Comparison of ENCODE assay signal across 15 cellular contexts in the genomic region with DNA sequence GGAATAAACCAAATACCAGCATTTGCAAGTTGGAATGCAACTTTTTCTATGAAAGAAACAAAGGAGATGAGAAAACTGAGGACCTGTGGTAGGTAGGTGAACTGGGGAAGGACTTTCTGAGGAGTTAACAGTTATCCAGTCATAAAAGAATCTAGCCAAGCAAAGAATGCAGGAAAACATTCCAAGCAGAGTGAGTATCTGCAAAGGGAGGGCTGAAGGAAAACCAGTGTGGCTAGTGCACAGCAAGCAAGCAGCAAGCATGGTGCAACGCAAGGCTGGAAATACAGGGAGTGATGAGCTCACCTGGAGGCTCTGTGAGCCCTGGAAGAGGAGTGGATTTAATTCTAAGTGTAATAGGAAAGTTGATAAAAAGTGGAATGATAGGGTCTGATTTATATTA. TPM values are rescaled to one million over a fixed set of nuclear protein-coding genes. Genes with fewer than 3 reads are reported as not detected.
DNase-seq lines count a peak whose midpoint lies in the region; ATAC-seq, FAIRE-seq and TF ChIP-seq lines count a peak whose summit lies in the region.
"Had no signal": no experiment of that assay in that cellular context is flagged by ENCODE, and none has a peak within 500 bp of the region (broad histone marks: within the 10 kb centered on the region; RNA-seq: fewer than 3 reads in every experiment).

No MANE protein-coding gene starts in this region.

- no peaks in the 10 kb centered on the region for H3K4me1 ChIP-seq in psoas muscle
- H3K4me1 ChIP-seq in neuronal stem cell (ENCODE audit: control insufficient read depth in 2 of 2, insufficient read depth in 1 of 2, low read depth in 1 of 2, low read length in 2 of 2): peaks cover 0 to 2% of the 10 kb centered on the region in 2 donors

- H2BK120ac ChIP-seq in neuronal stem cell (ENCODE audit: low read depth, low read length): no peak overlapping the region

- H2AK5ac ChIP-seq in neuronal stem cell (ENCODE audit: low read depth, low read length): no peak overlapping the region

- intact Hi-C loops in psoas muscle (cut with DNase I): no loop called here

- DNase-seq in AG08395 (ENCODE audit: low spot score) (peak; percentile 57), HT1080 (ENCODE audit: low read depth) (peak; percentile 40), brain microvascular endothelial cell (peak; percentile 47), iPS-NIHi7 (ENCODE audit: extremely low spot score) (peak; percentile 22), amniotic stem cell (lab: John Stamatoyannopoulos, UW) (no peak), psoas muscle (no peak), GM12891 (ENCODE audit: insufficient read length, low spot score) (no peak), neuronal stem cell (ENCODE audit: low spot score) (no peak)
- DNase-seq: activated CD8-positive, alpha-beta T cell treated with anti-CD3 and anti-CD28 coated beads, Interleukin-2, amount 10 ng/mL, durations not matched to agents 7 days and 5 days; activated naive CD4-positive, alpha-beta T cell treated with Interleukin-2 at 50 U/mL for 16 hours; AML-193; dorsolateral prefrontal cortex; head of caudate nucleus; midbrain; NCI-H2107 had no signal

- H3K4me3 ChIP-seq in brain microvascular endothelial cell (ENCODE audit: low read depth, low read length): no peak overlapping the region
- H3K4me3 ChIP-seq in psoas muscle: no peak overlapping the region
- no peak overlapping the region for H3K4me3 ChIP-seq in neuronal stem cell (ENCODE audit: low read length in 2 of 2)
- H3K4me3 ChIP-seq: dorsolateral prefrontal cortex had no signal

- H3K23ac ChIP-seq in neuronal stem cell (ENCODE audit: low read depth, low read length, poor library complexity): no peak overlapping the region

- H2BK5ac ChIP-seq in neuronal stem cell (ENCODE audit: low read length): no peak overlapping the region

- ATAC-seq in psoas muscle: no peak
- ATAC-seq: activated CD8-positive, alpha-beta T cell treated with anti-CD3 and anti-CD28 coated beads, Interleukin-2, amount 10 ng/mL, durations not matched to agents 7 days and 5 days had no signal

- no peak overlapping the region for H3K27ac ChIP-seq in brain microvascular endothelial cell
- H3K27ac ChIP-seq in psoas muscle: no peak overlapping the region
- no peak overlapping the region for H3K27ac ChIP-seq in neuronal stem cell (replicated peaks; ENCODE audit: low read length)
- H3K27ac ChIP-seq: dorsolateral prefrontal cortex had no signal

- no peak overlapping the region for H3K4me2 ChIP-seq in neuronal stem cell (ENCODE audit: insufficient read depth, low read length, poor library complexity, severe bottlenecking)

- FAIRE-seq in GM12891 (lab: Jason Lieb, UNC): no peak

- 94 to 100% (median 100%) methylated on average over 1 of the region's 1 CpG for WGBS in psoas muscle, 3 donors
- WGBS in neuronal stem cell (ENCODE audit: extremely low coverage in 2 of 2, insufficient read length in 2 of 2, insufficient replicate concordance in 1 of 2), 2 donors: no CpG with 5 or more reads among the region's 1 CpG

- no peak for TF ChIP-seq CTCF in brain microvascular endothelial cell (IDR thresholded peaks at IDR 0.05; ENCODE audit: low read depth, low read length, missing control alignments)
- TF ChIP-seq CTCF in psoas muscle (IDR thresholded peaks at IDR 0.05): no peak

- H3K4ac ChIP-seq in neuronal stem cell (ENCODE audit: low read length): no peak overlapping the region

- H3K14ac ChIP-seq in neuronal stem cell (ENCODE audit: low read length): no peak overlapping the region

- H4K91ac ChIP-seq in neuronal stem cell (ENCODE audit: low read depth, low read length, poor library complexity): no peak overlapping the region

- no peak overlapping the region for H2AFZ ChIP-seq in neuronal stem cell (ENCODE audit: low read length)

- no peak overlapping the region for H4K8ac ChIP-seq in neuronal stem cell (ENCODE audit: low read depth, low read length)

- H3K18ac ChIP-seq in neuronal stem cell (ENCODE audit: low read length): no peak overlapping the region

- no peak for TF ChIP-seq POLR2A in GM12891 (IDR thresholded peaks at IDR 0.05; ENCODE audit: low read depth, low read length)

- no peaks in the 10 kb centered on the region for H3K79me1 ChIP-seq in neuronal stem cell (ENCODE audit: low read depth, low read length)

- no peaks in the 10 kb centered on the region for H3K36me3 ChIP-seq in brain microvascular endothelial cell (replicated peaks)
- H3K36me3 ChIP-seq in psoas muscle (ENCODE audit: insufficient read depth in 1 of 2, low read depth in 1 of 2): no peaks in the 10 kb centered on the region
- peaks cover 5 to 17% of the 10 kb centered on the region in 2 donors for H3K36me3 ChIP-seq in neuronal stem cell (replicated peaks in 1 of 2; ENCODE audit: control insufficient read depth in 2 of 2, insufficient read depth in 2 of 2, low read length in 2 of 2)

- H3K9me3 ChIP-seq in psoas muscle (no peaks in the 10 kb centered on the region), neuronal stem cell (replicated peaks in 1 of 2; ENCODE audit: control insufficient read depth in 2 of 2, insufficient read depth in 1 of 2, low read depth in 1 of 2, low read length in 2 of 2) (no peaks in the 10 kb centered on the region)

- no peak overlapping the region for H3K9ac ChIP-seq in neuronal stem cell (ENCODE audit: low read depth, low read length, poor library complexity)

- H2BK12ac ChIP-seq in neuronal stem cell (ENCODE audit: low read length): no peak overlapping the region

- no peaks in the 10 kb centered on the region for H3K27me3 ChIP-seq in brain microvascular endothelial cell (replicated peaks)
- H3K27me3 ChIP-seq in psoas muscle (ENCODE audit: insufficient read depth in 3 of 3, low read length in 2 of 3): no peaks in the 10 kb centered on the region
- no peaks in the 10 kb centered on the region for H3K27me3 ChIP-seq in neuronal stem cell (ENCODE audit: control insufficient read depth in 3 of 3, insufficient read depth in 3 of 3, low read depth in 1 of 3, low read length in 3 of 3)
- H3K27me3 ChIP-seq: dorsolateral prefrontal cortex had no signal

- in situ Hi-C loops in brain microvascular endothelial cell (cut with HindIII; ENCODE audit: low pct_ligation_motif_present, low sequenced_read_pairs): loop anchor here (25.0 kb wide), 1 partner anchor 137 kb away; no protein-coding TSS in a partner anchor

- no peak overlapping the region for H2BK15ac ChIP-seq in neuronal stem cell (ENCODE audit: low read length)

TF ChIP-seq in GM12891, 5 proteins besides CTCF, POLR2A, EP300 and RAD21:
- TF ChIP-seq PAX5 (IDR thresholded peaks at IDR 0.05; ENCODE audit: insufficient read depth, low read length, severe bottlenecking): no peak
- TF ChIP-seq TAF1 (IDR thresholded peaks at IDR 0.05; ENCODE audit: low read depth, low read length): no peak
- TF ChIP-seq SPI1 (IDR thresholded peaks at IDR 0.05; ENCODE audit: low read depth, low read length): no peak
- no peak for TF ChIP-seq POU2F2 (IDR thresholded peaks at IDR 0.05; ENCODE audit: low read depth, low read length)
- TF ChIP-seq POLR2AphosphoS5 (IDR thresholded peaks at IDR 0.05; ENCODE audit: low read depth, low read length): no peak
TF ChIP-seq in GM12891: peak in this region for 0.

RNA-seq across cellular contexts. Expression of gene RTKN2, which starts 44.0 kb away (rescaled TPM):
- total RNA-seq in HT1080 (2014; rRNA removed; shearing (Covaris generic)): 6.2 and 6.5 TPM in 2 replicates
- polyA plus RNA-seq in HT1080 (2015; cell fraction: cytosol; rRNA removed): 3.5 and 3.7 TPM in 2 replicates
- polyA plus RNA-seq in HT1080 (2015; cell fraction: nucleus; rRNA removed): 5.0 and 5.2 TPM in 2 replicates
- total RNA-seq in psoas muscle: under 1 TPM in 1 of 4 donors, not detected in 3; 0.09 TPM
- polyA plus RNA-seq in psoas muscle: under 1 TPM; 0.01 to 0.04 (median 0.03) TPM
- not detected for polyA plus RNA-seq in GM12891 (2012; ENCODE audit: low read depth, missing spikeins)
- polyA plus RNA-seq in neuronal stem cell (2013, experiment 1 of 2): 20.9 TPM
- 21.1 TPM for polyA plus RNA-seq in neuronal stem cell (2013, experiment 2 of 2)

Comparison
In these comparisons a context has a peak if more than half of its experiments do, and no peak if none do; other contexts are left out.
1. DNase-seq: peak in AG08395 (single experiment), HT1080 (single experiment), brain microvascular endothelial cell (single experiment) and iPS-NIHi7 (single experiment); none in amniotic stem cell (single experiment), psoas muscle (0 of 2), GM12891 (single experiment) and neuronal stem cell (single experiment).